ENCODE assay signal across 8 cellular contexts in the genomic region with DNA sequence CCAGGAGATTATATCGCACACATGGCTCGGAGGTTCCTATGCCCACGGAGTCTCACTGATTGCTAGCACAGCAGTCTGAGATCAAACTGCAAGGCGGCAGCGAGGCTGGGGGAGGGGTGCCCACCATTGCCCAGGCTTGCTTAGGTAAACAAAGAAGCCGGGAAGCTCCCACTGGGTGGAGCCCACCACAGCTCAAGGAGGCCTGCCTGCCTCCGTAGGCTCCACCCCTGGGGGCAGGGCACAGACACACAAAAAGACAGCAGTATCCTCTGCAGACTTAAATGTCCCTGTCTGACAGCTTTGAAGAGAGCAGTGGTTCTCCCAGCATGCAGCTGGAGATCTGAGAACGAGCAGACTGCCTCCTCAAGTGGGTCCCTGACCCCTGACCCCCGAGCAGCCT.
A peak's percentile ranks its signal among the peaks of the same experiment; 100 is the strongest.
DNase-seq lines count a peak whose midpoint lies in the region; ATAC-seq and TF ChIP-seq lines count a peak whose summit lies in the region.
"Not testable (repeated sequence)": the region's sequence is repeated elsewhere in the genome, so short reads cannot be mapped to it uniquely, and the experiment has no call there.

No MANE protein-coding gene starts in this region.

- H3K36me3 ChIP-seq in mesendoderm (ENCODE audit: control insufficient read depth, insufficient read depth, low read length); neuronal stem cell (replicated peaks in 1 of 2; ENCODE audit: control insufficient read depth in 2 of 2, insufficient read depth in 2 of 2, low read length in 2 of 2): not testable (repeated sequence)

- H3K9me3 ChIP-seq in H9 (ENCODE audit: control insufficient read depth, low read depth, low read length); neuronal stem cell (replicated peaks in 1 of 2; ENCODE audit: control insufficient read depth in 2 of 2, insufficient read depth in 1 of 2, low read depth in 1 of 2, low read length in 2 of 2): not testable (repeated sequence)

- H4K8ac ChIP-seq in H9 (replicated peaks; ENCODE audit: insufficient read length, low read depth, low read length); mesendoderm (ENCODE audit: low read depth, low read length); neuronal stem cell (ENCODE audit: low read depth, low read length): not testable (repeated sequence)

- H2BK15ac ChIP-seq in H9 (ENCODE audit: low read depth, low read length); mesendoderm (replicated peaks; ENCODE audit: low read depth); neuronal stem cell (ENCODE audit: low read length): not testable (repeated sequence)

- H3K23ac ChIP-seq in H9 (ENCODE audit: insufficient read length, low read depth, low read length); mesendoderm (ENCODE audit: low read length); neuronal stem cell (ENCODE audit: low read depth, low read length, poor library complexity): not testable (repeated sequence)

- not testable (repeated sequence) for TF ChIP-seq CTCF in H9 (conservative IDR thresholded peaks at IDR 0.05); WTC11 (IDR thresholded peaks at IDR 0.05)

- H4K91ac ChIP-seq in H9 (ENCODE audit: insufficient read length, low read depth, low read length); neuronal stem cell (ENCODE audit: low read depth, low read length, poor library complexity): not testable (repeated sequence)

- peak; percentile 70 for DNase-seq in ELF-1 (ENCODE audit: low read depth, low spot score)
- DNase-seq in H9: peak; percentile 65
- peak; percentile 5 for DNase-seq in NCI-H1105 treated with DMSO at 0.1 percent for 48 hours (lab: John Stamatoyannopoulos, UW)
- peak; percentile 62 for DNase-seq in NCI-H2171 treated with DMSO at 0.1 percent for 48 hours (lab: John Stamatoyannopoulos, UW)
- DNase-seq in NCI-H748 treated with DMSO at 0.1 percent for 48 hours (lab: John Stamatoyannopoulos, UW): peak; percentile 11
- DNase-seq in WTC11 (ENCODE audit: low spot score): peak; percentile 45
- peak; percentile 26 for DNase-seq in mesendoderm
- not testable (repeated sequence) for DNase-seq in neuronal stem cell (ENCODE audit: low spot score)

- not testable (repeated sequence) for H3K27me3 ChIP-seq in H9 (ENCODE audit: insufficient read depth, low read length); mesendoderm (ENCODE audit: insufficient read depth, low read length, poor library complexity); neuronal stem cell (ENCODE audit: control insufficient read depth in 3 of 3, insufficient read depth in 3 of 3, low read depth in 1 of 3, low read length in 3 of 3)

- H2BK20ac ChIP-seq in H9 (ENCODE audit: low read depth, low read length, poor library complexity, severe bottlenecking): not testable (repeated sequence)

- H3K4ac ChIP-seq in H9 (ENCODE audit: low read depth, low read length); mesendoderm (ENCODE audit: low read depth, low read length); neuronal stem cell (ENCODE audit: low read length): not testable (repeated sequence)

- not testable (repeated sequence) for H2BK12ac ChIP-seq in H9 (ENCODE audit: insufficient read length, low read depth, low read length); neuronal stem cell (ENCODE audit: low read length)

- peaks cover 25 to 31% of the 10 kb centered on the region in 2 experiments for H3K4me1 Mint-ChIP-seq in H9
- H3K4me1 Mint-ChIP-seq in WTC11: peaks cover 35% of the 10 kb centered on the region

- H2AFZ ChIP-seq in H9 (ENCODE audit: low read length): not testable (repeated sequence)
- peak overlapping the region; percentile 53 for H2AFZ ChIP-seq in neuronal stem cell (ENCODE audit: low read length)

- not testable (repeated sequence) for H3K23me2 ChIP-seq in H9 (ENCODE audit: insufficient read length, low read depth, low read length, poor library complexity, severe bottlenecking)

- H3K27me3 Mint-ChIP-seq in H9 (ENCODE audit: low read depth); WTC11 (ENCODE audit: low read depth): not testable (repeated sequence)

- not testable (repeated sequence) for H3K27ac ChIP-seq in H9 (ENCODE audit: insufficient read length, low read depth, low read length); mesendoderm (ENCODE audit: low read depth, low read length); neuronal stem cell (replicated peaks; ENCODE audit: low read length)

- peaks cover 5 to 26% (median 16%) of the 10 kb centered on the region in 3 experiments; a peak in 5 of 7 replicates for H3K36me3 Mint-ChIP-seq in H9 (ENCODE audit: insufficient read depth in 1 of 3, low read depth in 3 of 3)
- peaks cover 30% of the 10 kb centered on the region for H3K36me3 Mint-ChIP-seq in WTC11

- no CpG with 5 or more reads among the region's 9 CpGs for WGBS in H9 (ENCODE audit: extremely low coverage, insufficient read length, low lambda C conversion rate)
- no CpG with 5 or more reads among the region's 9 CpGs for WGBS in mesendoderm (ENCODE audit: extremely low coverage, insufficient coverage, low lambda C conversion rate)
- no CpG with 5 or more reads among the region's 9 CpGs for WGBS in neuronal stem cell (ENCODE audit: extremely low coverage in 2 of 2, insufficient read length in 2 of 2, insufficient replicate concordance in 1 of 2), 2 donors

- H3K9me3 Mint-ChIP-seq in H9: peaks cover 14 to 18% of the 10 kb centered on the region in 2 experiments
- peaks cover 43% of the 10 kb centered on the region for H3K9me3 Mint-ChIP-seq in WTC11

- not testable (repeated sequence) for H3K14ac ChIP-seq in H9 (ENCODE audit: insufficient read depth, low read length); neuronal stem cell (ENCODE audit: low read length)

- not testable (repeated sequence) for H3K56ac ChIP-seq in H9 (ENCODE audit: insufficient read length, low read depth, low read length); mesendoderm (ENCODE audit: low read length)

- not testable (repeated sequence) for H2BK120ac ChIP-seq in H9 (ENCODE audit: low read depth, low read length, poor library complexity, severe bottlenecking); mesendoderm (ENCODE audit: low read depth, low read length); neuronal stem cell (ENCODE audit: low read depth, low read length)

- H3K4me3 ChIP-seq in mesendoderm (ENCODE audit: low read length); neuronal stem cell (ENCODE audit: low read length in 2 of 2): not testable (repeated sequence)

- H2BK5ac ChIP-seq in H9 (ENCODE audit: insufficient read length, low read length); mesendoderm (ENCODE audit: low read length); neuronal stem cell (ENCODE audit: low read length): not testable (repeated sequence)

- not testable (repeated sequence) for H2AK5ac ChIP-seq in H9 (ENCODE audit: insufficient read length, low read length); mesendoderm (ENCODE audit: low read length); neuronal stem cell (ENCODE audit: low read depth, low read length)

- not testable (repeated sequence) for H3K27ac Mint-ChIP-seq in H9, WTC11

- POLR2A ChIA-PET in WTC11 (lab: Charles Lee): not testable (repeated sequence)

- H3K4me3 Mint-ChIP-seq in H9: not testable (repeated sequence)
- H3K4me3 Mint-ChIP-seq in WTC11: 0 out of 2 replicates have a peak overlapping the region, but pooled peaks have one; percentile 16

- CTCF ChIA-PET in WTC11 (lab: Charles Lee): not testable (repeated sequence)

- H3T11ph ChIP-seq in H9 (ENCODE audit: low read length): not testable (repeated sequence)

- not testable (repeated sequence) for H4K20me1 ChIP-seq in H9 (ENCODE audit: control insufficient read depth, insufficient read depth, insufficient read length)

- not testable (repeated sequence) for H3K4me2 ChIP-seq in H9 (ENCODE audit: insufficient read depth, insufficient read length, low read length); mesendoderm (ENCODE audit: low read length); neuronal stem cell (ENCODE audit: insufficient read depth, low read length, poor library complexity, severe bottlenecking)

- ATAC-seq in WTC11: not testable (repeated sequence)

- H3K79me1 ChIP-seq in H9 (ENCODE audit: insufficient read depth, low read depth, low read length, poor library complexity, severe bottlenecking); mesendoderm (ENCODE audit: low read length); neuronal stem cell (ENCODE audit: low read depth, low read length): not testable (repeated sequence)

- not testable (repeated sequence) for H3K9ac ChIP-seq in H9 (ENCODE audit: extremely low read depth, insufficient read length, low read length); mesendoderm (ENCODE audit: low read length); neuronal stem cell (ENCODE audit: low read depth, low read length, poor library complexity)

- H3K79me2 ChIP-seq in H9 (ENCODE audit: insufficient read depth, low read length); mesendoderm (ENCODE audit: control insufficient read depth, insufficient read depth, low read length): not testable (repeated sequence)

- H3K18ac ChIP-seq in H9 (ENCODE audit: insufficient read length, low read depth, low read length); mesendoderm (ENCODE audit: low read length); neuronal stem cell (ENCODE audit: low read length): not testable (repeated sequence)

- H4K5ac ChIP-seq in H9 (ENCODE audit: insufficient read length, low read depth, low read length); mesendoderm (ENCODE audit: low read length): not testable (repeated sequence)

- H3K4me1 ChIP-seq in H9 (ENCODE audit: insufficient read depth, low read length); mesendoderm (ENCODE audit: control insufficient read depth, low read depth, low read length); neuronal stem cell (ENCODE audit: control insufficient read depth in 2 of 2, insufficient read depth in 1 of 2, low read depth in 1 of 2, low read length in 2 of 2): not testable (repeated sequence)
